In genomic region chr1:7421471-7422075, GRCh38 we compare ENCODE assay signal across 2 cellular contexts.
TF ChIP-seq lines count a peak whose summit lies in the region.

No MANE protein-coding gene starts in this region.

TF ChIP-seq in WTC11, 78 proteins besides CTCF, POLR2A, EP300 and RAD21 (continued from another document):
- TF ChIP-seq PRDM15 (CRISPR knock-in tag; IDR thresholded peaks at IDR 0.05) (no peak), ZNF232 (CRISPR knock-in tag; IDR thresholded peaks at IDR 0.05) (no peak), FOXP4 (CRISPR knock-in tag; IDR thresholded peaks at IDR 0.05) (no peak), TEAD4 (CRISPR knock-in tag; IDR thresholded peaks at IDR 0.05) (no peak), NR3C1 (CRISPR knock-in tag; conservative IDR thresholded peaks at IDR 0.05; ENCODE audit: low read depth) (no peak), MXD4 (CRISPR knock-in tag; IDR thresholded peaks at IDR 0.05; ENCODE audit: borderline replicate concordance) (no peak)

TF ChIP-seq in GM23338, 12 proteins besides CTCF, POLR2A, EP300 and RAD21 (continued from another document):
- no peak for TF ChIP-seq ZNF462 (CRISPR knock-in tag; IDR thresholded peaks at IDR 0.05)
- TF ChIP-seq NANOG (IDR thresholded peaks at IDR 0.05; ENCODE audit: borderline replicate concordance), result no peak
- TF ChIP-seq EZH2phosphoT487 (IDR thresholded peaks at IDR 0.05; ENCODE audit: unreplicated experiment), result no peak
- no peak for TF ChIP-seq POLR2AphosphoS5 (IDR thresholded peaks at IDR 0.05; ENCODE audit: low read depth)
- TF ChIP-seq REST (IDR thresholded peaks at IDR 0.05; ENCODE audit: unreplicated experiment), result no peak
- no peak for TF ChIP-seq ZNF331 (CRISPR knock-in tag; IDR thresholded peaks at IDR 0.05; ENCODE audit: low read depth)
- TF ChIP-seq STAT1 (IDR thresholded peaks at IDR 0.05; ENCODE audit: unreplicated experiment), result no peak
- no peak for TF ChIP-seq ZNF114 (CRISPR knock-in tag; IDR thresholded peaks at IDR 0.05)
- no peak for TF ChIP-seq ETS1 (IDR thresholded peaks at IDR 0.05)
- no peak for TF ChIP-seq JUNB (IDR thresholded peaks at IDR 0.05; ENCODE audit: unreplicated experiment)
TF ChIP-seq in GM23338: peak in this region for 0.
